In genomic region chr20:39853050-39853449, GRCh38 we compare ENCODE assay signal across 19 cellular contexts.
"Had no signal": no experiment of that assay in that cellular context is flagged by ENCODE, and none has a peak within 500 bp of the region (broad histone marks: within the 10 kb centered on the region; RNA-seq: fewer than 3 reads in every experiment).

No MANE protein-coding gene starts in this region.

- H3K27ac ChIP-seq: body of pancreas, colonic mucosa, right atrium auricular region, tibial nerve, vagina had no signal

- H3K27me3 Mint-ChIP-seq: activated B cell treated with CpG ODN at 0.5 μM for 24 hours had no signal

- H3K4me1 Mint-ChIP-seq: naive B cell had no signal

- H3K4me3 ChIP-seq: body of pancreas, colonic mucosa, right atrium auricular region, skin epidermis, tibial nerve, vagina had no signal

- H3K36me3 Mint-ChIP-seq: activated naive CD8-positive, alpha-beta T cell; naive B cell had no signal

- H3K9me3 ChIP-seq: body of pancreas, colonic mucosa, right atrium auricular region, tibial nerve, vagina had no signal

- H3K36me3 ChIP-seq: colonic mucosa, right atrium auricular region, tibial nerve, vagina had no signal

- H3K4me1 ChIP-seq: colonic mucosa had no signal

- H3K4me3 Mint-ChIP-seq: activated B cell treated with CpG ODN at 0.5 μM for 24 hours; activated CD8-positive, alpha-beta T cell treated with anti-CD3 and anti-CD28 coated beads for 36 hours; activated naive CD8-positive, alpha-beta T cell; activated T-cell treated with anti-CD3 and anti-CD28 coated beads, Interleukin-2, amount 50 U/mL, for 4 hours; naive B cell; T-helper 1 cell treated with Interleukin-12 subunit alpha and Interleukin-12 subunit beta and Interleukin-4 antibody, amounts not matched to agents 30 μg/mL and 1 μg/mL, for 36 hours had no signal

- H3K27ac Mint-ChIP-seq: activated B cell treated with CpG ODN at 0.5 μM for 24 hours; activated CD8-positive, alpha-beta T cell treated with anti-CD3 and anti-CD28 coated beads for 36 hours; activated naive CD8-positive, alpha-beta T cell; T-helper 1 cell treated with Interleukin-12 subunit alpha and Interleukin-12 subunit beta and Interleukin-4 antibody, amounts not matched to agents 30 μg/mL and 1 μg/mL, for 36 hours had no signal

- DNase-seq: activated B cell treated with CpG ODN at 0.5 μM for 24 hours; activated CD4-positive, alpha-beta T cell treated with anti-CD3 and anti-CD28 coated beads for 48 hours; activated CD8-positive, alpha-beta T cell treated with anti-CD3 and anti-CD28 coated beads for 36 hours; activated effector memory CD4-positive, alpha-beta T cell treated with anti-CD3 and anti-CD28 coated beads, Interleukin-2, amount 50 U/mL, for 16 hours; activated T-cell treated with anti-CD3 and anti-CD28 coated beads, Interleukin-2, amount 50 U/mL, for 4 hours; body of pancreas; central memory CD4-positive, alpha-beta T cell; colonic mucosa; hypothalamus; midbrain; naive B cell; stimulated activated CD4-positive, alpha-beta T cell treated with anti-CD3 and anti-CD28 coated beads, Interleukin-4, amount 100 ng/mL, for 24 hours; stimulated activated naive CD4-positive, alpha-beta T cell had no signal

- H3K9me3 Mint-ChIP-seq: activated B cell treated with CpG ODN at 0.5 μM for 24 hours; activated CD8-positive, alpha-beta T cell treated with anti-CD3 and anti-CD28 coated beads for 36 hours; T-helper 1 cell treated with Interleukin-12 subunit alpha and Interleukin-12 subunit beta and Interleukin-4 antibody, amounts not matched to agents 30 μg/mL and 1 μg/mL, for 36 hours had no signal

- H3K27me3 ChIP-seq: body of pancreas, colonic mucosa, right atrium auricular region, tibial nerve, vagina had no signal
